In the genomic region with DNA sequence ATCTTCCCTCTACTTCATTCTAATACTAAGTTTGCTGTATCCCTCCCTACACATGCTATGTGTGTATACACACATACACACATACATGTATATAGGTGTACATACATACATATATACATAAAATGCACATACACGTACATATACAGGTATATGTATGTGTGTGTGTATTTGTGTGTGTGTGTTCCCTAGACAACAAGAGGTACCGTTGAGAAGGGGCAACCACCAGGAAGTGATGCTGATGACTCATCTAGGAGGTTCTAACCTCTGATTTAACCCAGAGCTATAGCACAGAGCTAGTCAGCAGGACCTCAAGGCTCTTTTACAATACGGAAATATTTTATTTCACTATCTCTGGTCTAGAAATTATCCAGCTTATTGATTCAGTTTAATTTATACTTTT, we compare ENCODE assay signal across 1 cellular context.
A peak's percentile ranks its signal among the peaks of the same experiment; 100 is the strongest.
TF ChIP-seq lines count a peak whose summit lies in the region.

No MANE protein-coding gene starts in this region.

TF ChIP-seq in GM12878, 131 proteins besides CTCF, POLR2A, EP300 and RAD21 (continued from another document and continues in another):
- TF ChIP-seq ATF7 (IDR thresholded peaks at IDR 0.05; ENCODE audit: low read depth): peak; percentile 54; the same call in 1 of the 2 replicates
- peak; percentile 73 for TF ChIP-seq JUNB (IDR thresholded peaks at IDR 0.05)
- TF ChIP-seq SRF (IDR thresholded peaks at IDR 0.05; ENCODE audit: low read depth in 2 of 2, low read length in 2 of 2): no peak
- no peak for TF ChIP-seq RCOR1 (conservative IDR thresholded peaks at IDR 0.05; ENCODE audit: low read depth, low read length)
- TF ChIP-seq, protein P1, sequence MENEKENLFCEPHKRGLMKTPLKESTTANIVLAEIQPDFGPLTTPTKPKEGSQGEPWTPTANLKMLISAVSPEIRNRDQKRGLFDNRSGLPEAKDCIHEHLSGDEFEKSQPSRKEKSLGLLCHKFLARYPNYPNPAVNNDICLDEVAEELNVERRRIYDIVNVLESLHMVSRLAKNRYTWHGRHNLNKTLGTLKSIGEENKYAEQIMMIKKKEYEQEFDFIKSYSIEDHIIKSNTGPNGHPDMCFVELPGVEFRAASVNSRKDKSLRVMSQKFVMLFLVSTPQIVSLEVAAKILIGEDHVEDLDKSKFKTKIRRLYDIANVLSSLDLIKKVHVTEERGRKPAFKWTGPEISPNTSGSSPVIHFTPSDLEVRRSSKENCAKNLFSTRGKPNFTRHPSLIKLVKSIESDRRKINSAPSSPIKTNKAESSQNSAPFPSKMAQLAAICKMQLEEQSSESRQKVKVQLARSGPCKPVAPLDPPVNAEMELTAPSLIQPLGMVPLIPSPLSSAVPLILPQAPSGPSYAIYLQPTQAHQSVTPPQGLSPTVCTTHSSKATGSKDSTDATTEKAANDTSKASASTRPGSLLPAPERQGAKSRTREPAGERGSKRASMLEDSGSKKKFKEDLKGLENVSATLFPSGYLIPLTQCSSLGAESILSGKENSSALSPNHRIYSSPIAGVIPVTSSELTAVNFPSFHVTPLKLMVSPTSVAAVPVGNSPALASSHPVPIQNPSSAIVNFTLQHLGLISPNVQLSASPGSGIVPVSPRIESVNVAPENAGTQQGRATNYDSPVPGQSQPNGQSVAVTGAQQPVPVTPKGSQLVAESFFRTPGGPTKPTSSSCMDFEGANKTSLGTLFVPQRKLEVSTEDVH (IDR thresholded peaks at IDR 0.05; ENCODE audit: low read depth, partially characterized antibody): no peak
- peak; percentile 55; the same call in 1 of the 2 replicates for TF ChIP-seq JUND (IDR thresholded peaks at IDR 0.05; ENCODE audit: low read depth, low read length)
- no peak for TF ChIP-seq ZSCAN29 (IDR thresholded peaks at IDR 0.05)
- peak; percentile 44; the same call in 1 of the 2 replicates for TF ChIP-seq CREM (IDR thresholded peaks at IDR 0.05; ENCODE audit: low read depth)
- peak; percentile 15; the same call in 1 of the 2 replicates for TF ChIP-seq SPI1 (IDR thresholded peaks at IDR 0.05; ENCODE audit: borderline replicate concordance, insufficient read depth, low read depth, low read length)
- no peak for TF ChIP-seq EED (IDR thresholded peaks at IDR 0.05; ENCODE audit: low read depth)
- no peak for TF ChIP-seq IKZF1 (conservative IDR thresholded peaks at IDR 0.05)
- peak; percentile 57; the same call in 1 of the 2 replicates for TF ChIP-seq NFIC (IDR thresholded peaks at IDR 0.05; ENCODE audit: low read depth, low read length)
- no peak for TF ChIP-seq ASH2L (IDR thresholded peaks at IDR 0.05; ENCODE audit: borderline replicate concordance, low read depth)
- TF ChIP-seq PML (IDR thresholded peaks at IDR 0.05; ENCODE audit: low read length): no peak
- no peak for TF ChIP-seq KLF5 (IDR thresholded peaks at IDR 0.05; ENCODE audit: partially characterized antibody)
- TF ChIP-seq, protein P2, sequence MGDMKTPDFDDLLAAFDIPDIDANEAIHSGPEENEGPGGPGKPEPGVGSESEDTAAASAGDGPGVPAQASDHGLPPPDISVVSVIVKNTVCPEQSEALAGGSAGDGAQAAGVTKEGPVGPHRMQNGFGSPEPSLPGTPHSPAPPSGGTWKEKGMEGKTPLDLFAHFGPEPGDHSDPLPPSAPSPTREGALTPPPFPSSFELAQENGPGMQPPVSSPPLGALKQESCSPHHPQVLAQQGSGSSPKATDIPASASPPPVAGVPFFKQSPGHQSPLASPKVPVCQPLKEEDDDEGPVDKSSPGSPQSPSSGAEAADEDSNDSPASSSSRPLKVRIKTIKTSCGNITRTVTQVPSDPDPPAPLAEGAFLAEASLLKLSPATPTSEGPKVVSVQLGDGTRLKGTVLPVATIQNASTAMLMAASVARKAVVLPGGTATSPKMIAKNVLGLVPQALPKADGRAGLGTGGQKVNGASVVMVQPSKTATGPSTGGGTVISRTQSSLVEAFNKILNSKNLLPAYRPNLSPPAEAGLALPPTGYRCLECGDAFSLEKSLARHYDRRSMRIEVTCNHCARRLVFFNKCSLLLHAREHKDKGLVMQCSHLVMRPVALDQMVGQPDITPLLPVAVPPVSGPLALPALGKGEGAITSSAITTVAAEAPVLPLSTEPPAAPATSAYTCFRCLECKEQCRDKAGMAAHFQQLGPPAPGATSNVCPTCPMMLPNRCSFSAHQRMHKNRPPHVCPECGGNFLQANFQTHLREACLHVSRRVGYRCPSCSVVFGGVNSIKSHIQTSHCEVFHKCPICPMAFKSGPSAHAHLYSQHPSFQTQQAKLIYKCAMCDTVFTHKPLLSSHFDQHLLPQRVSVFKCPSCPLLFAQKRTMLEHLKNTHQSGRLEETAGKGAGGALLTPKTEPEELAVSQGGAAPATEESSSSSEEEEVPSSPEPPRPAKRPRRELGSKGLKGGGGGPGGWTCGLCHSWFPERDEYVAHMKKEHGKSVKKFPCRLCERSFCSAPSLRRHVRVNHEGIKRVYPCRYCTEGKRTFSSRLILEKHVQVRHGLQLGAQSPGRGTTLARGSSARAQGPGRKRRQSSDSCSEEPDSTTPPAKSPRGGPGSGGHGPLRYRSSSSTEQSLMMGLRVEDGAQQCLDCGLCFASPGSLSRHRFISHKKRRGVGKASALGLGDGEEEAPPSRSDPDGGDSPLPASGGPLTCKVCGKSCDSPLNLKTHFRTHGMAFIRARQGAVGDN (IDR thresholded peaks at IDR 0.05): no peak
- peak; percentile 76 for TF ChIP-seq RUNX3 (IDR thresholded peaks at IDR 0.05; ENCODE audit: low read length)
- TF ChIP-seq FOXM1 (IDR thresholded peaks at IDR 0.05; ENCODE audit: low read depth, low read length): peak; percentile 39; the same call in 1 of the 2 replicates
- TF ChIP-seq, protein P3, sequence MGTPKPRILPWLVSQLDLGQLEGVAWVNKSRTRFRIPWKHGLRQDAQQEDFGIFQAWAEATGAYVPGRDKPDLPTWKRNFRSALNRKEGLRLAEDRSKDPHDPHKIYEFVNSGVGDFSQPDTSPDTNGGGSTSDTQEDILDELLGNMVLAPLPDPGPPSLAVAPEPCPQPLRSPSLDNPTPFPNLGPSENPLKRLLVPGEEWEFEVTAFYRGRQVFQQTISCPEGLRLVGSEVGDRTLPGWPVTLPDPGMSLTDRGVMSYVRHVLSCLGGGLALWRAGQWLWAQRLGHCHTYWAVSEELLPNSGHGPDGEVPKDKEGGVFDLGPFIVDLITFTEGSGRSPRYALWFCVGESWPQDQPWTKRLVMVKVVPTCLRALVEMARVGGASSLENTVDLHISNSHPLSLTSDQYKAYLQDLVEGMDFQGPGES (IDR thresholded peaks at IDR 0.05): no peak
- TF ChIP-seq BRCA1 (IDR thresholded peaks at IDR 0.05; ENCODE audit: low read depth, low read length): no peak
- no peak for TF ChIP-seq STAT1 (conservative IDR thresholded peaks at IDR 0.05)
- no peak for TF ChIP-seq MEF2B (IDR thresholded peaks at IDR 0.05; ENCODE audit: partially characterized antibody, poor library complexity, severe bottlenecking)
- TF ChIP-seq, protein P4, sequence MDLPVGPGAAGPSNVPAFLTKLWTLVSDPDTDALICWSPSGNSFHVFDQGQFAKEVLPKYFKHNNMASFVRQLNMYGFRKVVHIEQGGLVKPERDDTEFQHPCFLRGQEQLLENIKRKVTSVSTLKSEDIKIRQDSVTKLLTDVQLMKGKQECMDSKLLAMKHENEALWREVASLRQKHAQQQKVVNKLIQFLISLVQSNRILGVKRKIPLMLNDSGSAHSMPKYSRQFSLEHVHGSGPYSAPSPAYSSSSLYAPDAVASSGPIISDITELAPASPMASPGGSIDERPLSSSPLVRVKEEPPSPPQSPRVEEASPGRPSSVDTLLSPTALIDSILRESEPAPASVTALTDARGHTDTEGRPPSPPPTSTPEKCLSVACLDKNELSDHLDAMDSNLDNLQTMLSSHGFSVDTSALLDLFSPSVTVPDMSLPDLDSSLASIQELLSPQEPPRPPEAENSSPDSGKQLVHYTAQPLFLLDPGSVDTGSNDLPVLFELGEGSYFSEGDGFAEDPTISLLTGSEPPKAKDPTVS (IDR thresholded peaks at IDR 0.05; ENCODE audit: low read depth, low read length): no peak
- no peak for TF ChIP-seq ZNF384 (IDR thresholded peaks at IDR 0.05; ENCODE audit: borderline replicate concordance, low read depth, low read length)
- TF ChIP-seq TCF7 (IDR thresholded peaks at IDR 0.05; ENCODE audit: borderline replicate concordance): no peak
- TF ChIP-seq KAT2A (conservative IDR thresholded peaks at IDR 0.05; ENCODE audit: control insufficient read depth, low read depth, low read length): no peak
- TF ChIP-seq FOXK2 (IDR thresholded peaks at IDR 0.05): no peak
- TF ChIP-seq NR2C2 (IDR thresholded peaks at IDR 0.05; ENCODE audit: borderline replicate concordance, control insufficient read depth, insufficient read length, low read depth): no peak
- TF ChIP-seq, protein P5, sequence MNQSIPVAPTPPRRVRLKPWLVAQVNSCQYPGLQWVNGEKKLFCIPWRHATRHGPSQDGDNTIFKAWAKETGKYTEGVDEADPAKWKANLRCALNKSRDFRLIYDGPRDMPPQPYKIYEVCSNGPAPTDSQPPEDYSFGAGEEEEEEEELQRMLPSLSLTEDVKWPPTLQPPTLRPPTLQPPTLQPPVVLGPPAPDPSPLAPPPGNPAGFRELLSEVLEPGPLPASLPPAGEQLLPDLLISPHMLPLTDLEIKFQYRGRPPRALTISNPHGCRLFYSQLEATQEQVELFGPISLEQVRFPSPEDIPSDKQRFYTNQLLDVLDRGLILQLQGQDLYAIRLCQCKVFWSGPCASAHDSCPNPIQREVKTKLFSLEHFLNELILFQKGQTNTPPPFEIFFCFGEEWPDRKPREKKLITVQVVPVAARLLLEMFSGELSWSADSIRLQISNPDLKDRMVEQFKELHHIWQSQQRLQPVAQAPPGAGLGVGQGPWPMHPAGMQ (IDR thresholded peaks at IDR 0.05; ENCODE audit: borderline replicate concordance): no peak
- TF ChIP-seq ETV6 (conservative IDR thresholded peaks at IDR 0.05 in 1 of 2, IDR thresholded peaks at IDR 0.05 in 1 of 2; ENCODE audit: borderline replicate concordance in 1 of 2, low read depth in 1 of 2): no peak
- TF ChIP-seq, protein P6, sequence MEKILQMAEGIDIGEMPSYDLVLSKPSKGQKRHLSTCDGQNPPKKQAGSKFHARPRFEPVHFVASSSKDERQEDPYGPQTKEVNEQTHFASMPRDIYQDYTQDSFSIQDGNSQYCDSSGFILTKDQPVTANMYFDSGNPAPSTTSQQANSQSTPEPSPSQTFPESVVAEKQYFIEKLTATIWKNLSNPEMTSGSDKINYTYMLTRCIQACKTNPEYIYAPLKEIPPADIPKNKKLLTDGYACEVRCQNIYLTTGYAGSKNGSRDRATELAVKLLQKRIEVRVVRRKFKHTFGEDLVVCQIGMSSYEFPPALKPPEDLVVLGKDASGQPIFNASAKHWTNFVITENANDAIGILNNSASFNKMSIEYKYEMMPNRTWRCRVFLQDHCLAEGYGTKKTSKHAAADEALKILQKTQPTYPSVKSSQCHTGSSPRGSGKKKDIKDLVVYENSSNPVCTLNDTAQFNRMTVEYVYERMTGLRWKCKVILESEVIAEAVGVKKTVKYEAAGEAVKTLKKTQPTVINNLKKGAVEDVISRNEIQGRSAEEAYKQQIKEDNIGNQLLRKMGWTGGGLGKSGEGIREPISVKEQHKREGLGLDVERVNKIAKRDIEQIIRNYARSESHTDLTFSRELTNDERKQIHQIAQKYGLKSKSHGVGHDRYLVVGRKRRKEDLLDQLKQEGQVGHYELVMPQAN (conservative IDR thresholded peaks at IDR 0.05): no peak
- no peak for TF ChIP-seq MEF2A (IDR thresholded peaks at IDR 0.05; ENCODE audit: insufficient read depth, low read depth, low read length)
- TF ChIP-seq, protein P7, sequence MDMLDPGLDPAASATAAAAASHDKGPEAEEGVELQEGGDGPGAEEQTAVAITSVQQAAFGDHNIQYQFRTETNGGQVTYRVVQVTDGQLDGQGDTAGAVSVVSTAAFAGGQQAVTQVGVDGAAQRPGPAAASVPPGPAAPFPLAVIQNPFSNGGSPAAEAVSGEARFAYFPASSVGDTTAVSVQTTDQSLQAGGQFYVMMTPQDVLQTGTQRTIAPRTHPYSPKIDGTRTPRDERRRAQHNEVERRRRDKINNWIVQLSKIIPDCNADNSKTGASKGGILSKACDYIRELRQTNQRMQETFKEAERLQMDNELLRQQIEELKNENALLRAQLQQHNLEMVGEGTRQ (IDR thresholded peaks at IDR 0.05; ENCODE audit: borderline replicate concordance, low read depth, low read length): no peak
- TF ChIP-seq MTA3 (IDR thresholded peaks at IDR 0.05; ENCODE audit: borderline replicate concordance, low read length): no peak
- TF ChIP-seq CHD4 (IDR thresholded peaks at IDR 0.05): no peak
- TF ChIP-seq NR2C1 (IDR thresholded peaks at IDR 0.05): no peak
- TF ChIP-seq, protein P8, sequence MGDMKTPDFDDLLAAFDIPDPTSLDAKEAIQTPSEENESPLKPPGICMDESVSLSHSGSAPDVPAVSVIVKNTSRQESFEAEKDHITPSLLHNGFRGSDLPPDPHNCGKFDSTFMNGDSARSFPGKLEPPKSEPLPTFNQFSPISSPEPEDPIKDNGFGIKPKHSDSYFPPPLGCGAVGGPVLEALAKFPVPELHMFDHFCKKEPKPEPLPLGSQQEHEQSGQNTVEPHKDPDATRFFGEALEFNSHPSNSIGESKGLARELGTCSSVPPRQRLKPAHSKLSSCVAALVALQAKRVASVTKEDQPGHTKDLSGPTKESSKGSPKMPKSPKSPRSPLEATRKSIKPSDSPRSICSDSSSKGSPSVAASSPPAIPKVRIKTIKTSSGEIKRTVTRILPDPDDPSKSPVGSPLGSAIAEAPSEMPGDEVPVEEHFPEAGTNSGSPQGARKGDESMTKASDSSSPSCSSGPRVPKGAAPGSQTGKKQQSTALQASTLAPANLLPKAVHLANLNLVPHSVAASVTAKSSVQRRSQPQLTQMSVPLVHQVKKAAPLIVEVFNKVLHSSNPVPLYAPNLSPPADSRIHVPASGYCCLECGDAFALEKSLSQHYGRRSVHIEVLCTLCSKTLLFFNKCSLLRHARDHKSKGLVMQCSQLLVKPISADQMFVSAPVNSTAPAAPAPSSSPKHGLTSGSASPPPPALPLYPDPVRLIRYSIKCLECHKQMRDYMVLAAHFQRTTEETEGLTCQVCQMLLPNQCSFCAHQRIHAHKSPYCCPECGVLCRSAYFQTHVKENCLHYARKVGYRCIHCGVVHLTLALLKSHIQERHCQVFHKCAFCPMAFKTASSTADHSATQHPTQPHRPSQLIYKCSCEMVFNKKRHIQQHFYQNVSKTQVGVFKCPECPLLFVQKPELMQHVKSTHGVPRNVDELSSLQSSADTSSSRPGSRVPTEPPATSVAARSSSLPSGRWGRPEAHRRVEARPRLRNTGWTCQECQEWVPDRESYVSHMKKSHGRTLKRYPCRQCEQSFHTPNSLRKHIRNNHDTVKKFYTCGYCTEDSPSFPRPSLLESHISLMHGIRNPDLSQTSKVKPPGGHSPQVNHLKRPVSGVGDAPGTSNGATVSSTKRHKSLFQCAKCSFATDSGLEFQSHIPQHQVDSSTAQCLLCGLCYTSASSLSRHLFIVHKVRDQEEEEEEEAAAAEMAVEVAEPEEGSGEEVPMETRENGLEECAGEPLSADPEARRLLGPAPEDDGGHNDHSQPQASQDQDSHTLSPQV (IDR thresholded peaks at IDR 0.05): no peak
- peak; percentile 57; the same call in 1 of the 2 replicates for TF ChIP-seq CREB1 (IDR thresholded peaks at IDR 0.05; ENCODE audit: low read depth)
- no peak for TF ChIP-seq MXI1 (IDR thresholded peaks at IDR 0.05; ENCODE audit: low read depth, low read length)
- TF ChIP-seq YBX1 (IDR thresholded peaks at IDR 0.05): no peak
- TF ChIP-seq WRNIP1 (IDR thresholded peaks at IDR 0.05; ENCODE audit: borderline replicate concordance, low read depth, low read length): no peak
- TF ChIP-seq ESRRA (IDR thresholded peaks at IDR 0.05; ENCODE audit: low read length): no peak
- TF ChIP-seq BMI1 (IDR thresholded peaks at IDR 0.05; ENCODE audit: borderline replicate concordance): peak; percentile 80
- no peak for TF ChIP-seq CBFB (IDR thresholded peaks at IDR 0.05; ENCODE audit: low read depth)
- TF ChIP-seq POU2F2 (IDR thresholded peaks at IDR 0.05; ENCODE audit: borderline replicate concordance, low read depth, low read length): no peak
- no peak for TF ChIP-seq DPF2 (IDR thresholded peaks at IDR 0.05)
- no peak for TF ChIP-seq GABPA (IDR thresholded peaks at IDR 0.05; ENCODE audit: low read depth)
- TF ChIP-seq SREBF1 (IDR thresholded peaks at IDR 0.05; ENCODE audit: low read length): no peak
- no peak for TF ChIP-seq ZZZ3 (IDR thresholded peaks at IDR 0.05; ENCODE audit: control insufficient read depth, insufficient read length, low read depth)
